ENCODE assay signal across 23 cellular contexts in genomic region chr16:1042076-1042744, GRCh38. TPM values are rescaled to one million over a fixed set of nuclear protein-coding genes. Genes with fewer than 3 reads are reported as not detected.
"Had no signal": no experiment of that assay in that cellular context is flagged by ENCODE, and none has a peak within 500 bp of the region (broad histone marks: within the 10 kb centered on the region; RNA-seq: fewer than 3 reads in every experiment).

No MANE protein-coding gene starts in this region.

- H3K4me3 ChIP-seq: ascending aorta, body of pancreas had no signal

- H3K4me3 Mint-ChIP-seq: activated B cell treated with CpG ODN at 0.5 μM for 24 hours; activated CD4-positive, alpha-beta T cell treated with anti-CD3 and anti-CD28 coated beads, Interleukin-2, amount 10 ng/mL, durations not matched to agents 24 days and 14 days; activated CD8-positive, alpha-beta memory T cell treated with anti-CD3 and anti-CD28 coated beads, Interleukin-2, amount 10 ng/mL, durations not matched to agents 7 days and 5 days; activated naive CD4-positive, alpha-beta T cell treated with anti-CD3 and anti-CD28 coated beads for 36 hours; activated naive CD8-positive, alpha-beta T cell treated with anti-CD3 and anti-CD28 coated beads, Interleukin-2, amount 50 U/mL, for 24 hours; activated T-cell treated with anti-CD3 and anti-CD28 coated beads, Interleukin-2, amount 50 U/mL, for 4 hours; central memory CD8-positive, alpha-beta T cell had no signal

- H3K9me3 Mint-ChIP-seq: activated B cell treated with CpG ODN at 0.5 μM for 24 hours; activated CD4-positive, alpha-beta T cell treated with anti-CD3 and anti-CD28 coated beads, Interleukin-2, amount 10 ng/mL, durations not matched to agents 24 days and 14 days; activated naive CD4-positive, alpha-beta T cell treated with anti-CD3 and anti-CD28 coated beads for 36 hours; activated naive CD8-positive, alpha-beta T cell treated with anti-CD3 and anti-CD28 coated beads, Interleukin-2, amount 50 U/mL, for 24 hours; activated T-cell treated with anti-CD3 and anti-CD28 coated beads, Interleukin-2, amount 50 U/mL, for 4 hours; central memory CD8-positive, alpha-beta T cell had no signal

- H3K27me3 ChIP-seq: ascending aorta, body of pancreas had no signal

- H3K27ac Mint-ChIP-seq: activated B cell treated with CpG ODN at 0.5 μM for 24 hours; activated CD4-positive, alpha-beta T cell treated with anti-CD3 and anti-CD28 coated beads, Interleukin-2, amount 10 ng/mL, durations not matched to agents 24 days and 14 days; activated CD8-positive, alpha-beta memory T cell treated with anti-CD3 and anti-CD28 coated beads, Interleukin-2, amount 10 ng/mL, durations not matched to agents 7 days and 5 days; activated naive CD4-positive, alpha-beta T cell treated with anti-CD3 and anti-CD28 coated beads for 36 hours; activated naive CD8-positive, alpha-beta T cell treated with anti-CD3 and anti-CD28 coated beads, Interleukin-2, amount 50 U/mL, for 24 hours had no signal

- H3K36me3 Mint-ChIP-seq: activated CD8-positive, alpha-beta memory T cell treated with anti-CD3 and anti-CD28 coated beads, Interleukin-2, amount 10 ng/mL, durations not matched to agents 7 days and 5 days had no signal

- H3K4me1 ChIP-seq: ascending aorta, body of pancreas had no signal

- H3K9me3 ChIP-seq: ascending aorta had no signal

- ATAC-seq: activated CD8-positive, alpha-beta memory T cell treated with anti-CD3 and anti-CD28 coated beads, Interleukin-2, amount 10 ng/mL, durations not matched to agents 7 days and 5 days; activated naive CD8-positive, alpha-beta T cell treated with anti-CD3 and anti-CD28 coated beads, Interleukin-2, amount 50 U/mL, for 24 hours; activated T-cell treated with anti-CD3 and anti-CD28 coated beads, Interleukin-2, amount 50 U/mL, for 4 hours; body of pancreas; Right ventricle myocardium inferior had no signal

- FAIRE-seq: TTC549 had no signal

- H3K4me1 Mint-ChIP-seq: activated B cell treated with CpG ODN at 0.5 μM for 24 hours; activated CD4-positive, alpha-beta T cell treated with anti-CD3 and anti-CD28 coated beads, Interleukin-2, amount 10 ng/mL, durations not matched to agents 24 days and 14 days; activated CD8-positive, alpha-beta memory T cell treated with anti-CD3 and anti-CD28 coated beads, Interleukin-2, amount 10 ng/mL, durations not matched to agents 7 days and 5 days; activated naive CD8-positive, alpha-beta T cell treated with anti-CD3 and anti-CD28 coated beads, Interleukin-2, amount 50 U/mL, for 24 hours; central memory CD8-positive, alpha-beta T cell had no signal

- H3K36me3 ChIP-seq: ascending aorta had no signal

- DNase-seq: activated B cell treated with CpG ODN at 0.5 μM for 24 hours; activated CD4-positive, alpha-beta T cell treated with anti-CD3 and anti-CD28 coated beads for 1 hour; activated CD4-positive, alpha-beta T cell treated with anti-CD3 and anti-CD28 coated beads, Interleukin-2, amount 10 ng/mL, durations not matched to agents 24 days and 14 days; activated CD4-positive, alpha-beta T cell treated with anti-CD3 and anti-CD28 coated beads, Interleukin-2, amount 50 U/mL, for 48 hours; activated CD8-positive, alpha-beta memory T cell treated with anti-CD3 and anti-CD28 coated beads, Interleukin-2, amount 10 ng/mL, durations not matched to agents 7 days and 5 days; activated effector memory CD4-positive, alpha-beta T cell treated with anti-CD3 and anti-CD28 coated beads, Interleukin-2, amount 50 U/mL, for 16 hours; activated naive CD4-positive, alpha-beta T cell treated with anti-CD3 and anti-CD28 coated beads for 36 hours; activated naive CD8-positive, alpha-beta T cell treated with anti-CD3 and anti-CD28 coated beads, Interleukin-2, amount 50 U/mL, for 24 hours; activated T-cell treated with anti-CD3 and anti-CD28 coated beads, Interleukin-2, amount 50 U/mL, for 4 hours; amniotic stem cell; Karpas-422; NCI-H1048; NCI-H2171; NCI-H446 treated with DMSO at 0.1 percent for 48 hours; NCI-H524 treated with DMSO at 0.1 percent for 48 hours; T1000 had no signal

- H3K27me3 Mint-ChIP-seq: activated CD4-positive, alpha-beta T cell treated with anti-CD3 and anti-CD28 coated beads, Interleukin-2, amount 10 ng/mL, durations not matched to agents 24 days and 14 days; activated CD8-positive, alpha-beta memory T cell treated with anti-CD3 and anti-CD28 coated beads, Interleukin-2, amount 10 ng/mL, durations not matched to agents 7 days and 5 days; activated naive CD8-positive, alpha-beta T cell treated with anti-CD3 and anti-CD28 coated beads, Interleukin-2, amount 50 U/mL, for 24 hours had no signal

- H3K27ac ChIP-seq: ascending aorta, body of pancreas had no signal

RNA-seq across cellular contexts. Expression of gene SSTR5, which starts 30.3 kb away (rescaled TPM):
- total RNA-seq: activated B cell treated with CpG ODN at 0.5 μM for 24 hours; activated CD4-positive, alpha-beta T cell treated with anti-CD3 and anti-CD28 coated beads, Interleukin-2, amount 10 ng/mL, durations not matched to agents 24 days and 14 days; activated CD8-positive, alpha-beta memory T cell treated with anti-CD3 and anti-CD28 coated beads, Interleukin-2, amount 10 ng/mL, durations not matched to agents 7 days and 5 days; activated naive CD4-positive, alpha-beta T cell treated with anti-CD3 and anti-CD28 coated beads for 36 hours; activated T-cell treated with anti-CD3 and anti-CD28 coated beads, Interleukin-2, amount 50 U/mL, for 4 hours; ascending aorta; OCI-LY7; RPMI7951 had no signal

RNA-seq across cellular contexts. Expression of gene C1QTNF8, which starts 53.8 kb away (rescaled TPM):
- total RNA-seq: activated B cell treated with CpG ODN at 0.5 μM for 24 hours; activated CD4-positive, alpha-beta T cell treated with anti-CD3 and anti-CD28 coated beads, Interleukin-2, amount 10 ng/mL, durations not matched to agents 24 days and 14 days; activated CD8-positive, alpha-beta memory T cell treated with anti-CD3 and anti-CD28 coated beads, Interleukin-2, amount 10 ng/mL, durations not matched to agents 7 days and 5 days; activated naive CD4-positive, alpha-beta T cell treated with anti-CD3 and anti-CD28 coated beads for 36 hours; activated T-cell treated with anti-CD3 and anti-CD28 coated beads, Interleukin-2, amount 50 U/mL, for 4 hours; ascending aorta; body of pancreas; OCI-LY7; RPMI7951 had no signal
